Comparison of ENCODE assay signal across 23 cellular contexts in the genomic region with DNA sequence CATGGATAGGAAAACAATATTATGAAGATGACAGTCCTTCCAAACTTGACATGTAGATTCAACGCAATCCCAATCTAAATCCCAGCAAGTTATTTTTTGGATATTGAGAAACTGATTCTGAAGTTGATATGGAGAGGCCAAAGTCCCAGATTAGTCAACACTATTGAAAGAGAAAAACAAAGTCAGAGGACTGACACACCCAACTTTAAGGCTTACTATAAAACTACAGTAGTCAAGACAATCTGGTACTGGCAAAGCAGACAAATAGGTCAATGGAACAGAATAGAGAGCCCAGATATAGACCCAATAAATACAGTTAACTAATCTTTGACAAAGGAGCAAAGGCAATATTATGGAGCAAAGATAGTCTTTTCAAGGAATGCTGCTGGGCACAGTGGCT.
"Had no signal": no experiment of that assay in that cellular context is flagged by ENCODE, and none has a peak within 500 bp of the region (broad histone marks: within the 10 kb centered on the region; RNA-seq: fewer than 3 reads in every experiment).

No MANE protein-coding gene starts in this region.

- DNase-seq: glutamatergic neuron; heart left ventricle; kidney glomerular epithelial cell; left cardiac atrium; left lung; midbrain; naive thymus-derived CD8-positive, alpha-beta T cell; nucleus accumbens; psoas muscle; right lobe of liver; stimulated activated CD4-positive, alpha-beta T cell treated with anti-CD3 and anti-CD28 coated beads, Interleukin-12 subunit alpha, Interleukin-12 subunit beta, amount 100 ng/mL, for 4 hours; stimulated activated CD4-positive, alpha-beta T cell treated with anti-CD3 and anti-CD28 coated beads, Interleukin-15, amount 100 ng/mL, for 24 hours; stimulated activated CD4-positive, alpha-beta T cell treated with anti-CD3 and anti-CD28 coated beads, Interleukin-2, amount 100 ng/mL, for 24 hours; stimulated activated CD4-positive, alpha-beta T cell treated with anti-CD3 and anti-CD28 coated beads, Interleukin-4, amount 100 ng/mL, for 1 hour; stimulated activated naive B cell treated with anti-CD40 and anti-IgM and Interleukin-4, amounts not matched to agents 10 μg/mL and 1 μg/mL and 100 μg/mL, for 72 hours; stimulated activated naive CD8-positive, alpha-beta T cell treated with anti-CD3 and anti-CD28 coated beads, Interleukin-15, Interleukin-2, amounts not matched to agents 100 U/mL and 50 U/mL, for 24 hours; stomach; tibial artery; uterus had no signal

- H2AFZ ChIP-seq: parathyroid adenoma had no signal

- H3K36me3 ChIP-seq: heart left ventricle, left lung, right lobe of liver, stomach, thoracic aorta, tibial artery, uterus had no signal

- ATAC-seq: heart left ventricle; left cardiac atrium; left lung; naive thymus-derived CD8-positive, alpha-beta T cell; psoas muscle; stimulated activated naive B cell treated with anti-CD40 and anti-IgM and Interleukin-4, amounts not matched to agents 10 μg/mL and 1 μg/mL and 100 μg/mL, for 72 hours; stimulated activated naive CD8-positive, alpha-beta T cell treated with anti-CD3 and anti-CD28 coated beads, Interleukin-15, Interleukin-2, amounts not matched to agents 100 U/mL and 50 U/mL, for 24 hours had no signal

- H3K4me3 ChIP-seq: heart left ventricle, left lung, lung, psoas muscle, right lobe of liver, stomach, thoracic aorta, tibial artery, uterus had no signal

- H3K9ac ChIP-seq: parathyroid adenoma had no signal

- H3K4me1 ChIP-seq: heart left ventricle, left lung, parathyroid adenoma, psoas muscle, right lobe of liver, stomach, tibial artery, uterus had no signal

- FAIRE-seq: keratinocyte had no signal

- H3K27ac ChIP-seq: heart left ventricle, left lung, parathyroid adenoma, psoas muscle, right lobe of liver, stomach, thoracic aorta, tibial artery, uterus had no signal

- H3K9me3 ChIP-seq: psoas muscle, right lobe of liver, thoracic aorta, tibial artery, uterus had no signal

- H3K79me2 ChIP-seq: parathyroid adenoma had no signal

- H3K27me3 ChIP-seq: left lung, right lobe of liver, stomach, tibial artery, uterus had no signal
